Comparison of ENCODE assay signal across 17 cellular contexts in the genomic region with DNA sequence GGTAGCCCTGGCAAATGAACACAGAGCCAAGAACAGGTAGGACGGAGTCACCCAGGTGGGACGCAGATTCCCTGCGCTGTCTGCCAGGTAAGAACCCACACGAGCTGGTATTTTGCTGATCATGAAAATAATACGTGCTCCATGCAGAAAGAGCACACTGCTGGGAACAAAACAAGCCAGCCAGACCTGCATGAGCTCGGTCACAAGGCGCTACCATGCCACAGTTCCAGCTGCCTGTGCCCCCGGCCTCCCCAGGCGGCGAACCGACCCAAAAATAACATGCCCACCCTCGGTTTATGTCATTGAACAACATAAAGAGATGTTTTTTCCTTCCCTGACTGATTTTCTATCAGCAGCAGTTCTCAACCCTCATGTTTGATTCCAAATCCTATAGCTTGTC. TPM values are rescaled to one million over a fixed set of nuclear protein-coding genes. Genes with fewer than 3 reads are reported as not detected.
A peak's percentile ranks its signal among the peaks of the same experiment; 100 is the strongest.
DNase-seq lines count a peak whose midpoint lies in the region; ATAC-seq and TF ChIP-seq lines count a peak whose summit lies in the region.
"Had no signal": no experiment of that assay in that cellular context is flagged by ENCODE, and none has a peak within 500 bp of the region (broad histone marks: within the 10 kb centered on the region; RNA-seq: fewer than 3 reads in every experiment).

No MANE protein-coding gene starts in this region.

- H2AFZ ChIP-seq in SK-N-SH (ENCODE audit: low read depth): no peak overlapping the region

- peaks cover 4% of the 10 kb centered on the region for H3F3A ChIP-seq in SK-N-SH (replicated peaks; ENCODE audit: insufficient read depth)

- H3K9ac ChIP-seq in BLaER1 (peak overlapping the region; percentile 77), stomach smooth muscle (ENCODE audit: low read length in 2 of 2) (no peak overlapping the region), SK-N-SH (no peak overlapping the region)

- H3K27ac Mint-ChIP-seq in activated CD4-positive, alpha-beta T cell treated with anti-CD3 and anti-CD28 coated beads, Interleukin-2, amount 10 ng/mL, durations not matched to agents 7 days and 5 days: no peak overlapping the region

- H3K4me1 ChIP-seq in BLaER1 (peaks cover 100% of the 10 kb centered on the region), stomach smooth muscle (ENCODE audit: control insufficient read depth, insufficient read depth, low read length) (peaks cover 58% of the 10 kb centered on the region), SK-N-SH (ENCODE audit: control insufficient read depth in 1 of 2, insufficient read depth in 2 of 2, low read depth in 1 of 2, low read length in 1 of 2) (peaks cover 0 to 34% of the 10 kb centered on the region in 2 experiments; a peak in 2 of 4 replicates)
- H3K4me1 ChIP-seq: A549 had no signal

- intact Hi-C loops in dorsolateral prefrontal cortex (cut with DNase I): no loop called here

- H4K20me1 ChIP-seq in BLaER1 (peaks cover 39% of the 10 kb centered on the region), SK-N-SH (ENCODE audit: insufficient read depth) (peaks cover 87% of the 10 kb centered on the region)

- CTCF ChIA-PET in activated CD4-positive, alpha-beta T cell treated with anti-CD3 and anti-CD28 coated beads, Interleukin-2, amount 10 ng/mL, durations not matched to agents 7 days and 5 days (lab: Charles Lee): no interaction called here
- CTCF ChIA-PET in SK-N-SH (lab: Yijun Ruan, JAX): interaction anchor here (0.9 kb wide), 1 partner anchor 9 kb away, joined by 3 read pairs; no protein-coding TSS in a partner anchor

- H3K27ac ChIP-seq in BLaER1 (peak overlapping the region; percentile 91), angular gyrus (ENCODE audit: low read depth, low read length) (peak overlapping the region; percentile 44), dorsolateral prefrontal cortex (peak overlapping the region in 53 of 59 donors; percentile 9 to 90 (median 72)), stomach smooth muscle (ENCODE audit: low read length) (peak overlapping the region; percentile 31), SK-N-SH (ENCODE audit: low read depth in 2 of 2, low read length in 1 of 2) (no peak overlapping the region)
- H3K27ac ChIP-seq: A549, C4-2B, Peyer's patch, SK-N-MC had no signal

- TF ChIP-seq CTCF in dorsolateral prefrontal cortex (IDR thresholded peaks at IDR 0.05 in 54 of 56, conservative IDR thresholded peaks at IDR 0.05 in 2 of 56; ENCODE audit: low read depth in 1 of 56, partially characterized antibody in 56 of 56): no peak
- TF ChIP-seq CTCF in SK-N-SH (IDR thresholded peaks at IDR 0.05): no peak

- peaks cover 100% of the 10 kb centered on the region for H3K79me2 ChIP-seq in SK-N-SH (ENCODE audit: insufficient read depth)

- H3K9me3 ChIP-seq in BLaER1 (no peaks in the 10 kb centered on the region), stomach smooth muscle (ENCODE audit: control insufficient read depth in 2 of 2, low read length in 2 of 2) (no peaks in the 10 kb centered on the region), SK-N-SH (no peaks in the 10 kb centered on the region)
- H3K9me3 ChIP-seq: A549, Peyer's patch had no signal

- 98% methylated on average over 12 of the region's 12 CpGs for WGBS in SK-N-SH (ENCODE audit: low lambda C conversion rate)

- H3K4me3 Mint-ChIP-seq in activated CD4-positive, alpha-beta T cell treated with anti-CD3 and anti-CD28 coated beads, Interleukin-2, amount 10 ng/mL, durations not matched to agents 7 days and 5 days: no peak overlapping the region

- POLR2A ChIA-PET in activated CD4-positive, alpha-beta T cell treated with anti-CD3 and anti-CD28 coated beads, Interleukin-2, amount 10 ng/mL, durations not matched to agents 7 days and 5 days (lab: Charles Lee): interaction anchor here (0.6 kb wide), 1 partner anchor 40 kb away, joined by 6 read pairs; no protein-coding TSS in a partner anchor
- POLR2A ChIA-PET in SK-N-SH (lab: Yijun Ruan, JAX): no interaction called here

- no peak for TF ChIP-seq RAD21 in SK-N-SH (IDR thresholded peaks at IDR 0.05; ENCODE audit: low read length)

- H3K27me3 ChIP-seq in BLaER1: no peaks in the 10 kb centered on the region
- H3K27me3 ChIP-seq in dorsolateral prefrontal cortex: no peaks in the 10 kb centered on the region
- H3K27me3 ChIP-seq in stomach smooth muscle (ENCODE audit: control insufficient read depth in 1 of 2, insufficient read depth in 2 of 2, low read length in 2 of 2): no peaks in the 10 kb centered on the region
- no peaks in the 10 kb centered on the region for H3K27me3 ChIP-seq in SK-N-SH (ENCODE audit: insufficient read depth)
- H3K27me3 ChIP-seq: Peyer's patch had no signal

- no peak for ATAC-seq in GM21515 (IDR thresholded peaks at IDR 0.05; ENCODE audit: unreplicated experiment)

- no peaks in the 10 kb centered on the region for H3K36me3 ChIP-seq in BLaER1
- no peaks in the 10 kb centered on the region for H3K36me3 ChIP-seq in stomach smooth muscle (ENCODE audit: control insufficient read depth in 2 of 2, insufficient read depth in 2 of 2, low read length in 2 of 2)
- H3K36me3 ChIP-seq in SK-N-SH (replicated peaks in 1 of 2; ENCODE audit: control insufficient read depth in 1 of 2, insufficient read depth in 2 of 2, low read length in 1 of 2): no peaks in the 10 kb centered on the region
- H3K36me3 ChIP-seq: Peyer's patch had no signal

- H3K4me3 ChIP-seq in BLaER1: peak overlapping the region; percentile 44
- no peak overlapping the region for H3K4me3 ChIP-seq in dorsolateral prefrontal cortex
- no peak overlapping the region for H3K4me3 ChIP-seq in stomach smooth muscle (ENCODE audit: low read length in 2 of 2)
- H3K4me3 ChIP-seq in SK-N-SH (ENCODE audit: low read depth in 2 of 2, low read length in 1 of 2): no peak overlapping the region
- H3K4me3 ChIP-seq: A549, Peyer's patch, SK-N-MC had no signal

- no peaks in the 10 kb centered on the region for H3K9me2 ChIP-seq in SK-N-SH

- TF ChIP-seq EP300 in SK-N-SH (IDR thresholded peaks at IDR 0.05; ENCODE audit: borderline replicate concordance in 1 of 2, low read depth in 1 of 2, low read length in 1 of 2): no peak

- H3K4me2 ChIP-seq in BLaER1: peak overlapping the region; percentile 98
- no peak overlapping the region for H3K4me2 ChIP-seq in SK-N-SH
- H3K4me2 ChIP-seq: A549 had no signal

- H3K4me1 Mint-ChIP-seq in activated CD4-positive, alpha-beta T cell treated with anti-CD3 and anti-CD28 coated beads, Interleukin-2, amount 10 ng/mL, durations not matched to agents 7 days and 5 days: peaks cover 3% of the 10 kb centered on the region

- DNase-seq in dorsolateral prefrontal cortex: no peak
- DNase-seq in ureter (ENCODE audit: low spot score): no peak
- no peak for DNase-seq in activated CD4-positive, alpha-beta T cell treated with anti-CD3 and anti-CD28 coated beads, Interleukin-2, amount 10 ng/mL, durations not matched to agents 7 days and 5 days
- DNase-seq in SK-N-SH: no peak
- DNase-seq: DMS 273 treated with DMSO at 0.1 percent for 48 hours, DND-41, KG1, NCI-H1694 treated with DMSO at 0.1 percent for 48 hours, SHP77 had no signal

- no peaks in the 10 kb centered on the region for H3K9me3 Mint-ChIP-seq in activated CD4-positive, alpha-beta T cell treated with anti-CD3 and anti-CD28 coated beads, Interleukin-2, amount 10 ng/mL, durations not matched to agents 7 days and 5 days

- H3K36me3 Mint-ChIP-seq in activated CD4-positive, alpha-beta T cell treated with anti-CD3 and anti-CD28 coated beads, Interleukin-2, amount 10 ng/mL, durations not matched to agents 7 days and 5 days (ENCODE audit: low read depth): no peaks in the 10 kb centered on the region

- no peaks in the 10 kb centered on the region for H3K27me3 Mint-ChIP-seq in activated CD4-positive, alpha-beta T cell treated with anti-CD3 and anti-CD28 coated beads, Interleukin-2, amount 10 ng/mL, durations not matched to agents 7 days and 5 days

TF ChIP-seq in SK-N-SH, 30 proteins besides CTCF, POLR2A, EP300 and RAD21 (continues in another document):
- TF ChIP-seq, protein P1, sequence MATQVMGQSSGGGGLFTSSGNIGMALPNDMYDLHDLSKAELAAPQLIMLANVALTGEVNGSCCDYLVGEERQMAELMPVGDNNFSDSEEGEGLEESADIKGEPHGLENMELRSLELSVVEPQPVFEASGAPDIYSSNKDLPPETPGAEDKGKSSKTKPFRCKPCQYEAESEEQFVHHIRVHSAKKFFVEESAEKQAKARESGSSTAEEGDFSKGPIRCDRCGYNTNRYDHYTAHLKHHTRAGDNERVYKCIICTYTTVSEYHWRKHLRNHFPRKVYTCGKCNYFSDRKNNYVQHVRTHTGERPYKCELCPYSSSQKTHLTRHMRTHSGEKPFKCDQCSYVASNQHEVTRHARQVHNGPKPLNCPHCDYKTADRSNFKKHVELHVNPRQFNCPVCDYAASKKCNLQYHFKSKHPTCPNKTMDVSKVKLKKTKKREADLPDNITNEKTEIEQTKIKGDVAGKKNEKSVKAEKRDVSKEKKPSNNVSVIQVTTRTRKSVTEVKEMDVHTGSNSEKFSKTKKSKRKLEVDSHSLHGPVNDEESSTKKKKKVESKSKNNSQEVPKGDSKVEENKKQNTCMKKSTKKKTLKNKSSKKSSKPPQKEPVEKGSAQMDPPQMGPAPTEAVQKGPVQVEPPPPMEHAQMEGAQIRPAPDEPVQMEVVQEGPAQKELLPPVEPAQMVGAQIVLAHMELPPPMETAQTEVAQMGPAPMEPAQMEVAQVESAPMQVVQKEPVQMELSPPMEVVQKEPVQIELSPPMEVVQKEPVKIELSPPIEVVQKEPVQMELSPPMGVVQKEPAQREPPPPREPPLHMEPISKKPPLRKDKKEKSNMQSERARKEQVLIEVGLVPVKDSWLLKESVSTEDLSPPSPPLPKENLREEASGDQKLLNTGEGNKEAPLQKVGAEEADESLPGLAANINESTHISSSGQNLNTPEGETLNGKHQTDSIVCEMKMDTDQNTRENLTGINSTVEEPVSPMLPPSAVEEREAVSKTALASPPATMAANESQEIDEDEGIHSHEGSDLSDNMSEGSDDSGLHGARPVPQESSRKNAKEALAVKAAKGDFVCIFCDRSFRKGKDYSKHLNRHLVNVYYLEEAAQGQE (IDR thresholded peaks at IDR 0.05; ENCODE audit: low read depth, low read length): no peak
- TF ChIP-seq YY1 (IDR thresholded peaks at IDR 0.05; ENCODE audit: low read depth) (no peak), GABPA (IDR thresholded peaks at IDR 0.05; ENCODE audit: low read depth) (no peak), FOSL2 (IDR thresholded peaks at IDR 0.05; ENCODE audit: borderline replicate concordance, low read depth) (no peak), ELF1 (IDR thresholded peaks at IDR 0.05) (no peak), NFIC (IDR thresholded peaks at IDR 0.05; ENCODE audit: borderline replicate concordance) (no peak), FOXJ3 (CRISPR knock-in tag; IDR thresholded peaks at IDR 0.05) (no peak), MXI1 (IDR thresholded peaks at IDR 0.05; ENCODE audit: low read depth, low read length) (no peak), FOXM1 (IDR thresholded peaks at IDR 0.05; ENCODE audit: low read depth) (no peak)

RNA-seq across cellular contexts. Expression of a gene that starts 25.8 kb away (rescaled TPM):
- total RNA-seq in dorsolateral prefrontal cortex (100 to 1,000 TPM in 18 of 120 experiments, 10 to 100 TPM in 102; 46.3 to 138 (median 84.8) TPM), ureter (129 TPM)
- 10 to 100 TPM; 14.6 to 16.3 TPM for total RNA-seq in activated CD4-positive, alpha-beta T cell treated with anti-CD3 and anti-CD28 coated beads, Interleukin-2, amount 10 ng/mL, durations not matched to agents 7 days and 5 days
- polyA plus RNA-seq in SK-N-SH (2012; rRNA removed): 53.4 and 53.6 TPM in 2 replicates
- polyA plus RNA-seq in SK-N-SH (2012; cell fraction: cytosol; rRNA removed): 41.6 and 51.6 TPM in 2 replicates
- polyA plus RNA-seq in SK-N-SH (2012; cell fraction: nucleus; rRNA removed): 98.1 and 111 TPM in 2 replicates

Comparison
In these comparisons a context has a peak if more than half of its experiments do, and no peak if none do; other contexts are left out.
1. H3K27ac ChIP-seq: peak in BLaER1 (single experiment), angular gyrus (single experiment), dorsolateral prefrontal cortex (53 of 59) and stomach smooth muscle (single experiment); none in SK-N-SH (0 of 2).